14 cellular contexts compared by ENCODE assay signal in genomic region chr3:186638259-186638658, GRCh38. TPM values are rescaled to one million over a fixed set of nuclear protein-coding genes. Genes with fewer than 3 reads are reported as not detected.
DNase-seq lines count a peak whose midpoint lies in the region; ATAC-seq lines count a peak whose summit lies in the region.
"Had no signal": no experiment of that assay in that cellular context is flagged by ENCODE, and none has a peak within 500 bp of the region (broad histone marks: within the 10 kb centered on the region; RNA-seq: fewer than 3 reads in every experiment).

No MANE protein-coding gene starts in this region.

- DNase-seq in NCI-H345 (lab: John Stamatoyannopoulos, UW) (peak; percentile 26), NCI-H345 treated with DMSO at 0.1 percent for 48 hours (lab: John Stamatoyannopoulos, UW; ENCODE audit: unreplicated experiment) (no peak), NCI-H1092 treated with DMSO at 0.1 percent for 48 hours (lab: John Stamatoyannopoulos, UW) (no peak), NCI-H510A (lab: John Stamatoyannopoulos, UW) (no peak)
- DNase-seq: ACHN; BE2C; C1 segment of cervical spinal cord; Caco-2; CD4-positive, CD25-positive, alpha-beta regulatory T cell; CD8-positive, alpha-beta memory T cell; H9 had no signal

- H3K9me3 ChIP-seq in mucosa of rectum (ENCODE audit: control insufficient read depth in 2 of 2, low read length in 2 of 2) = no peaks in the 10 kb centered on the region
- H3K9me3 ChIP-seq: BE2C, Caco-2 had no signal

- H3K4me3 ChIP-seq in mucosa of rectum (ENCODE audit: low read length in 2 of 2) = no peak overlapping the region

- no peak overlapping the region for H3K9ac ChIP-seq in mucosa of rectum (ENCODE audit: low read depth in 1 of 2, low read length in 2 of 2)

- H3K27ac ChIP-seq in mucosa of rectum (ENCODE audit: low read depth in 2 of 2, low read length in 2 of 2) = peak overlapping the region; percentile 48 to 56

- no peaks in the 10 kb centered on the region for H3K27me3 ChIP-seq in mucosa of rectum (ENCODE audit: control insufficient read depth in 2 of 2, insufficient read depth in 2 of 2, low read length in 2 of 2)

- ATAC-seq in esophagus mucosa = peak; percentile 38

- peaks cover 6 to 14% of the 10 kb centered on the region in 2 donors for H3K4me1 ChIP-seq in mucosa of rectum (ENCODE audit: control insufficient read depth in 2 of 2, insufficient read depth in 2 of 2, low read length in 2 of 2)
- H3K4me1 ChIP-seq: BE2C, Caco-2 had no signal

- no peaks in the 10 kb centered on the region for H3K36me3 ChIP-seq in mucosa of rectum (ENCODE audit: control insufficient read depth in 2 of 2, insufficient read depth in 2 of 2, low read length in 2 of 2)
- H3K36me3 ChIP-seq: BE2C had no signal

RNA-seq across cellular contexts. Expression of gene FETUB, which starts 1.9 kb away (rescaled TPM):
- total RNA-seq in esophagus mucosa = not detected
- total RNA-seq: Caco-2; CD4-positive, CD25-positive, alpha-beta regulatory T cell; CD8-positive, alpha-beta memory T cell; H1; H9 had no signal

RNA-seq across cellular contexts. Expression of gene AHSG, which starts 25.4 kb away (rescaled TPM):
- total RNA-seq in esophagus mucosa = not detected
- total RNA-seq: CD4-positive, CD25-positive, alpha-beta regulatory T cell; CD8-positive, alpha-beta memory T cell; H9 had no signal

RNA-seq across cellular contexts. Expression of gene HRG, which starts 27.6 kb away (rescaled TPM):
- 0.12 TPM for total RNA-seq in esophagus mucosa
- total RNA-seq: Caco-2; CD4-positive, CD25-positive, alpha-beta regulatory T cell; CD8-positive, alpha-beta memory T cell; H9 had no signal
